20 cellular contexts compared by ENCODE assay signal in genomic region chr11:30316237-30316636, GRCh38.
"Had no signal": no experiment of that assay in that cellular context is flagged by ENCODE, and none has a peak within 500 bp of the region (broad histone marks: within the 10 kb centered on the region; RNA-seq: fewer than 3 reads in every experiment).

No MANE protein-coding gene starts in this region.

- H3K36me3 ChIP-seq: lower lobe of right lung, pancreas, right lobe of liver, suprapubic skin, transverse colon, upper lobe of right lung, uterus had no signal

- H3K36me3 Mint-ChIP-seq: natural killer cell; stimulated activated naive B cell treated with anti-CD40 and anti-IgM and Interleukin-4, amounts not matched to agents 10 μg/mL and 1 μg/mL and 100 μg/mL, for 72 hours had no signal

- H3K27ac ChIP-seq: dorsolateral prefrontal cortex, lower lobe of right lung, pancreas, right lobe of liver, suprapubic skin, transverse colon, upper lobe of right lung, uterus had no signal

- H3K4me3 Mint-ChIP-seq: natural killer cell; stimulated activated naive B cell treated with anti-CD40 and anti-IgM and Interleukin-4, amounts not matched to agents 10 μg/mL and 1 μg/mL and 100 μg/mL, for 72 hours; stimulated activated naive CD8-positive, alpha-beta T cell treated with anti-CD3 and anti-CD28 coated beads, Interleukin-15, amount 100 ng/mL, for 72 hours had no signal

- FAIRE-seq: frontal cortex, keratinocyte, pancreas, small intestine had no signal

- H3K27me3 ChIP-seq: pancreas, right lobe of liver, transverse colon, upper lobe of right lung, uterus had no signal

- H3K9me3 ChIP-seq: lower lobe of right lung, pancreas, right lobe of liver, suprapubic skin, transverse colon, upper lobe of right lung, uterus had no signal

- H3K4me1 Mint-ChIP-seq: stimulated activated naive B cell treated with anti-CD40 and anti-IgM and Interleukin-4, amounts not matched to agents 10 μg/mL and 1 μg/mL and 100 μg/mL, for 72 hours had no signal

- H3K9me3 Mint-ChIP-seq: natural killer cell had no signal

- H3K4me1 ChIP-seq: lower lobe of right lung, pancreas, right lobe of liver, suprapubic skin, transverse colon, upper lobe of right lung, uterus had no signal

- H3K4me3 ChIP-seq: dorsolateral prefrontal cortex, lower lobe of right lung, pancreas, right lobe of liver, suprapubic skin, transverse colon, upper lobe of right lung, uterus had no signal

- ATAC-seq: left ventricle myocardium superior; lower lobe of right lung; natural killer cell; pancreas; right lobe of liver; stimulated activated naive B cell treated with anti-CD40 and anti-IgM and Interleukin-4, amounts not matched to agents 10 μg/mL and 1 μg/mL and 100 μg/mL, for 72 hours; stimulated activated naive CD8-positive, alpha-beta T cell treated with anti-CD3 and anti-CD28 coated beads, Interleukin-15, amount 100 ng/mL, for 72 hours; upper lobe of right lung had no signal

- DNase-seq: dorsolateral prefrontal cortex; effector CD4-positive, alpha-beta T cell; head of caudate nucleus; left ventricle myocardium superior; lower lobe of right lung; natural killer cell; occipital lobe; pancreas; right lobe of liver; small intestine; stimulated activated CD4-positive, alpha-beta T cell treated with anti-CD3 and anti-CD28 coated beads, Interleukin-15, amount 100 ng/mL, for 24 hours; stimulated activated CD4-positive, alpha-beta T cell treated with anti-CD3 and anti-CD28 coated beads, Interleukin-2, amount 100 ng/mL, for 48 hours; stimulated activated naive B cell treated with anti-CD40 and anti-IgM and Interleukin-4, amounts not matched to agents 10 μg/mL and 1 μg/mL and 100 μg/mL, for 72 hours; stimulated activated naive CD8-positive, alpha-beta T cell treated with anti-CD3 and anti-CD28 coated beads, Interleukin-15, amount 100 ng/mL, for 72 hours; transverse colon; upper lobe of right lung; uterus had no signal

- H3K27ac Mint-ChIP-seq: natural killer cell; stimulated activated naive B cell treated with anti-CD40 and anti-IgM and Interleukin-4, amounts not matched to agents 10 μg/mL and 1 μg/mL and 100 μg/mL, for 72 hours; stimulated activated naive CD8-positive, alpha-beta T cell treated with anti-CD3 and anti-CD28 coated beads, Interleukin-15, amount 100 ng/mL, for 72 hours had no signal
